ENCODE assay signal across 1 cellular context in genomic region chr7:139092090-139092796, GRCh38.
TF ChIP-seq lines count a peak whose summit lies in the region.

No MANE protein-coding gene starts in this region.

TF ChIP-seq in K562, 482 proteins besides CTCF, POLR2A, EP300 and RAD21 (continued from another document and continues in another):
- TF ChIP-seq ZNF655 (CRISPR knock-in tag; IDR thresholded peaks at IDR 0.05) (0 out of 2 replicates have a peak, but pooled peaks have one; percentile 34), CHAMP1 (IDR thresholded peaks at IDR 0.05) (no peak), DDX20 (tag; IDR thresholded peaks at IDR 0.05; ENCODE audit: low read depth) (peak; percentile 96), NCOR1 (IDR thresholded peaks at IDR 0.05) (peak; percentile 37; the same call in 1 of the 2 replicates), BCL6 (CRISPR knock-in tag; IDR thresholded peaks at IDR 0.05) (peak; percentile 96), MAFG (tag; conservative IDR thresholded peaks at IDR 0.05) (peak; percentile 57), FOXA3 (CRISPR knock-in tag; conservative IDR thresholded peaks at IDR 0.05 in 1 of 2, IDR thresholded peaks at IDR 0.05 in 1 of 2) (peak in 1 of 2 experiments; percentile 70; a peak in 2 of 4 replicates), ZNF175 (CRISPR knock-in tag; IDR thresholded peaks at IDR 0.05; ENCODE audit: low read depth) (peak; percentile 98), PBX2 (CRISPR knock-in tag; IDR thresholded peaks at IDR 0.05; ENCODE audit: low read depth) (no peak), PBX2 (tag; conservative IDR thresholded peaks at IDR 0.05; ENCODE audit: low read depth) (peak; percentile 85), MBD1 (CRISPR knock-in tag; IDR thresholded peaks at IDR 0.05) (no peak), ZBTB5 (IDR thresholded peaks at IDR 0.05) (no peak), ZNF140 (CRISPR knock-in tag; IDR thresholded peaks at IDR 0.05) (peak; percentile 90; the same call in 1 of the 2 replicates), KLF6 (CRISPR knock-in tag; IDR thresholded peaks at IDR 0.05; ENCODE audit: borderline replicate concordance) (peak; percentile 99), KLF10 (CRISPR knock-in tag; IDR thresholded peaks at IDR 0.05) (0 out of 2 replicates have a peak, but pooled peaks have one; percentile 52), ARID3B (CRISPR knock-in tag; IDR thresholded peaks at IDR 0.05; ENCODE audit: borderline replicate concordance) (peak; percentile 98), ZNF165 (CRISPR knock-in tag; IDR thresholded peaks at IDR 0.05; ENCODE audit: borderline replicate concordance) (peak; percentile 99), ZNF668 (CRISPR knock-in tag; IDR thresholded peaks at IDR 0.05) (peak; percentile 98), TCFL5 (CRISPR knock-in tag; conservative IDR thresholded peaks at IDR 0.05) (peak; percentile 95), RBBP5 (IDR thresholded peaks at IDR 0.05; ENCODE audit: borderline replicate concordance, insufficient read depth, low read length, poor library complexity, severe bottlenecking) (peak; percentile 47), PREB (CRISPR knock-in tag; IDR thresholded peaks at IDR 0.05) (no peak), CEBPB (tag; IDR thresholded peaks at IDR 0.05) (no peak), ZNF146 (CRISPR knock-in tag; IDR thresholded peaks at IDR 0.05; ENCODE audit: unreplicated experiment) (no peak), CBFA2T2 (conservative IDR thresholded peaks at IDR 0.05) (peak; percentile 45; the same call in 1 of the 2 replicates), IFI16 (CRISPR knock-in tag; IDR thresholded peaks at IDR 0.05) (peak; percentile 95), DPF2 (IDR thresholded peaks at IDR 0.05) (0 out of 2 replicates have a peak, but pooled peaks have one; percentile 9), CEBPG (CRISPR knock-in tag; IDR thresholded peaks at IDR 0.05) (no peak), CEBPG (tag; conservative IDR thresholded peaks at IDR 0.05 in 1 of 2, IDR thresholded peaks at IDR 0.05 in 1 of 2) (peak in 1 of 2 experiments; percentile 38; a peak in 2 of 4 replicates), ZNF224 (CRISPR knock-in tag; IDR thresholded peaks at IDR 0.05) (no peak), ELF4 (CRISPR knock-in tag; IDR thresholded peaks at IDR 0.05) (peak; percentile 99), RFX7 (CRISPR knock-in tag; IDR thresholded peaks at IDR 0.05) (peak; percentile 71; the same call in 1 of the 2 replicates), RNF219 (CRISPR knock-in tag; IDR thresholded peaks at IDR 0.05) (peak; percentile 95), ZFP1 (CRISPR knock-in tag; IDR thresholded peaks at IDR 0.05) (peak; percentile 96), KDM2B (CRISPR knock-in tag; IDR thresholded peaks at IDR 0.05) (peak; percentile 98), SMARCA5 (IDR thresholded peaks at IDR 0.05) (no peak), ETS2 (tag; IDR thresholded peaks at IDR 0.05; ENCODE audit: borderline replicate concordance, poor library complexity, severe bottlenecking) (peak; percentile 94), ZNF696 (CRISPR knock-in tag; conservative IDR thresholded peaks at IDR 0.05) (peak; percentile 87), ZNF77 (CRISPR knock-in tag; IDR thresholded peaks at IDR 0.05) (peak; percentile 59; the same call in 1 of the 2 replicates), ZNF3 (CRISPR knock-in tag; IDR thresholded peaks at IDR 0.05) (no peak), PHF20 (IDR thresholded peaks at IDR 0.05; ENCODE audit: partially characterized antibody) (no peak), ZBTB17 (CRISPR knock-in tag; IDR thresholded peaks at IDR 0.05) (peak; percentile 97), FUS (optimal IDR thresholded peaks at IDR 0.05; ENCODE audit: low read depth, low read length) (no peak), MYBL2 (IDR thresholded peaks at IDR 0.05; ENCODE audit: low read depth) (no peak), MYBL2 (CRISPR knock-in tag; IDR thresholded peaks at IDR 0.05; ENCODE audit: borderline replicate concordance) (no peak), BACH1 (tag; IDR thresholded peaks at IDR 0.05) (peak; percentile 93), KDM4B (IDR thresholded peaks at IDR 0.05; ENCODE audit: borderline replicate concordance in 2 of 2, low read depth in 1 of 2) (no peak), ZNF41 (CRISPR knock-in tag; conservative IDR thresholded peaks at IDR 0.05) (peak; percentile 96), ZNF75A (CRISPR knock-in tag; IDR thresholded peaks at IDR 0.05) (peak; percentile 88), ZKSCAN8 (CRISPR knock-in tag; IDR thresholded peaks at IDR 0.05) (peak; percentile 88), MYC (IDR thresholded peaks at IDR 0.05; ENCODE audit: low read depth, low read length) (no peak), MYC (CRISPR knock-in tag; IDR thresholded peaks at IDR 0.05; ENCODE audit: borderline replicate concordance, low read depth) (peak; percentile 97), GTF2A2 (tag; IDR thresholded peaks at IDR 0.05) (peak; percentile 97), ZNF395 (CRISPR knock-in tag; IDR thresholded peaks at IDR 0.05) (peak; percentile 98), MECOM (CRISPR knock-in tag; IDR thresholded peaks at IDR 0.05) (peak; percentile 97), JUND (IDR thresholded peaks at IDR 0.05; ENCODE audit: borderline replicate concordance, low read depth, low read length) (no peak), JUND (tag; IDR thresholded peaks at IDR 0.05; ENCODE audit: borderline replicate concordance, low read depth, low read length) (peak; percentile 80; the same call in 2 of the 3 replicates), NCOA1 (IDR thresholded peaks at IDR 0.05; ENCODE audit: low read depth) (no peak)
